ENCODE assay signal across 31 cellular contexts in the genomic region with DNA sequence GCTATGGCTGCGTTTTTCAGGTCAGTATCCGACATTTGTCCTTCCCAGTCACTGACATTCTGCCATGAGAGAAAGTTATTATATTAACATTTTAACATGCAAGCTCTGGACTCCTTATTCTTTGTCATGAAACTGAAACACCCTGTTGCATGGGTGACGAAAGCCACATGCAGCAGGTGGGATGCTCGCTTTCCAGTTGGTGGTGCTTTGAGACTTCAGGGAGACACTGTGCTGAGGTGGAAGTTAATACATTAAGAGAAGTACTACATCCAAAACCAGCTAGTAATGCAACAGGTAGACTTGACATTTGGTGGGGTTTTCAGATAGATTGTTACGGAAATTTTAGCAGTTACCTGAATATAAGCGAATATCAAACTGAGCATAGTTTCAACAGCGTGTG. TPM values are rescaled to one million over a fixed set of nuclear protein-coding genes. Genes with fewer than 3 reads are reported as not detected.
"Had no signal": no experiment of that assay in that cellular context is flagged by ENCODE, and none has a peak within 500 bp of the region (broad histone marks: within the 10 kb centered on the region; RNA-seq: fewer than 3 reads in every experiment).

No MANE protein-coding gene starts in this region.

- H3K36me3 ChIP-seq: neural progenitor cell, ovary, thoracic aorta, uterus had no signal

- H2AFZ ChIP-seq: neural progenitor cell had no signal

- H3K9me3 Mint-ChIP-seq: immature natural killer cell; memory B cell; naive thymus-derived CD4-positive, alpha-beta T cell; nephron; neural progenitor cell; stimulated activated naive CD8-positive, alpha-beta T cell treated with anti-CD3 and anti-CD28 coated beads, Interleukin-15, Interleukin-2, amounts not matched to agents 100 ng/mL and 50 ng/mL, for 24 hours had no signal

- H3K27me3 Mint-ChIP-seq: memory B cell; naive thymus-derived CD4-positive, alpha-beta T cell; progenitor cell of endocrine pancreas; stimulated activated naive CD8-positive, alpha-beta T cell treated with anti-CD3 and anti-CD28 coated beads, Interleukin-15, Interleukin-2, amounts not matched to agents 100 ng/mL and 50 ng/mL, for 24 hours had no signal

- DNase-seq: heart left ventricle; hypothalamus; immature natural killer cell; left colon; left lung; midbrain; mucosa of descending colon; naive thymus-derived CD4-positive, alpha-beta T cell; occipital lobe; ovary; retina; right cardiac atrium; stimulated activated CD4-positive, alpha-beta T cell treated with anti-CD3 and anti-CD28 coated beads, Interleukin-12 subunit alpha, Interleukin-12 subunit beta, amount 100 ng/mL, for 4 hours; stimulated activated CD4-positive, alpha-beta T cell treated with anti-CD3 and anti-CD28 coated beads, Interleukin-15, amount 100 ng/mL, for 24 hours; stimulated activated CD4-positive, alpha-beta T cell treated with anti-CD3 and anti-CD28 coated beads, Interleukin-2, amount 100 ng/mL, for 24 hours; stimulated activated CD4-positive, alpha-beta T cell treated with anti-CD3 and anti-CD28 coated beads, Interleukin-4, amount 100 ng/mL, for 1 hour; stimulated activated naive CD4-positive, alpha-beta T cell; tibial artery; trophoblast cell; uterus had no signal

- H3K4me3 Mint-ChIP-seq: immature natural killer cell; memory B cell; naive thymus-derived CD4-positive, alpha-beta T cell; nephron; neural progenitor cell; stimulated activated naive CD8-positive, alpha-beta T cell treated with anti-CD3 and anti-CD28 coated beads, Interleukin-15, Interleukin-2, amounts not matched to agents 100 ng/mL and 50 ng/mL, for 24 hours had no signal

- H3K4me1 Mint-ChIP-seq: immature natural killer cell; memory B cell; naive thymus-derived CD4-positive, alpha-beta T cell; neural progenitor cell had no signal

- H3K9me3 ChIP-seq: heart left ventricle, left lung, mucosa of descending colon, neutrophil, ovary, suprapubic skin, thoracic aorta, tibial artery, uterus had no signal

- H3K9ac ChIP-seq: neural progenitor cell had no signal

- H3K27ac Mint-ChIP-seq: immature natural killer cell; memory B cell; nephron; neural progenitor cell; progenitor cell of endocrine pancreas; stimulated activated naive CD8-positive, alpha-beta T cell treated with anti-CD3 and anti-CD28 coated beads, Interleukin-15, Interleukin-2, amounts not matched to agents 100 ng/mL and 50 ng/mL, for 24 hours had no signal

- ATAC-seq: heart left ventricle; left colon; mucosa of descending colon; naive thymus-derived CD4-positive, alpha-beta T cell; right cardiac atrium; sciatic nerve had no signal

- H3K4me1 ChIP-seq: left lung, neural progenitor cell, tibial artery, uterus had no signal

- H3K4me2 ChIP-seq: neural progenitor cell had no signal

- H3K27me3 ChIP-seq: heart left ventricle, left lung, neural progenitor cell, neutrophil, ovary, suprapubic skin, tibial artery, uterus had no signal

- H3K27ac ChIP-seq: heart left ventricle, left lung, neural progenitor cell, neutrophil, ovary, skin epidermis, suprapubic skin, thoracic aorta, tibial artery, uterus had no signal

- H3K4me3 ChIP-seq: heart left ventricle, left lung, lung, mucosa of descending colon, neural progenitor cell, ovary, skin epidermis, suprapubic skin, thoracic aorta, tibial artery, uterus had no signal

RNA-seq across cellular contexts. Expression of a gene that starts 32.8 kb away (rescaled TPM):
- total RNA-seq: occipital lobe had no signal
